8 cellular contexts compared by ENCODE assay signal in genomic region chr16:4846503-4846900, GRCh38. TPM values are rescaled to one million over a fixed set of nuclear protein-coding genes. Genes with fewer than 3 reads are reported as not detected.
DNase-seq lines count a peak whose midpoint lies in the region; ATAC-seq and TF ChIP-seq lines count a peak whose summit lies in the region.

No MANE protein-coding gene starts in this region.

- H3K4me1 Mint-ChIP-seq in nephron: peaks cover 45% of the 10 kb centered on the region

- peaks cover 4% of the 10 kb centered on the region for H3K4me1 ChIP-seq in urinary bladder (ENCODE audit: insufficient read depth)

- H3K4me3 Mint-ChIP-seq in nephron: peak overlapping the region; percentile 92 to 94 (median 92)

- H3K36me3 ChIP-seq in urinary bladder (ENCODE audit: insufficient read depth): no peaks in the 10 kb centered on the region

- peaks cover 33% of the 10 kb centered on the region for H3K36me3 Mint-ChIP-seq in nephron (ENCODE audit: low read depth)

- TF ChIP-seq CTCF in fibroblast of the aortic adventitia (IDR thresholded peaks at IDR 0.05; ENCODE audit: insufficient read depth, low read length) (no peak), nephron (IDR thresholded peaks at IDR 0.05; ENCODE audit: unreplicated experiment in 3 of 3) (no peak)

- under 1% methylated on average over 27 of the region's 27 CpGs for WGBS in urinary bladder

- ATAC-seq in GM21529 (IDR thresholded peaks at IDR 0.05; ENCODE audit: unreplicated experiment): peak; percentile 25

- no peaks in the 10 kb centered on the region for H3K9me3 Mint-ChIP-seq in nephron

- H3K27me3 Mint-ChIP-seq in nephron (ENCODE audit: low read depth): no peaks in the 10 kb centered on the region

- peak overlapping the region; percentile 87 for H3K4me3 ChIP-seq in Jurkat, Clone E6-1 (ENCODE audit: low read length)
- peak overlapping the region; percentile 83 for H3K4me3 ChIP-seq in fibroblast of the aortic adventitia (ENCODE audit: low read depth, low read length)
- peak overlapping the region; percentile 96 for H3K4me3 ChIP-seq in urinary bladder (ENCODE audit: low read depth, low read length)

- DNase-seq in ELR (ENCODE audit: low read depth) (peak; percentile 64), fibroblast of the aortic adventitia (ENCODE audit: low read depth) (peak; percentile 51), NCI-H2171 (lab: John Stamatoyannopoulos, UW) (no peak)
- DNase-seq in Jurkat, Clone E6-1 (ENCODE audit: low read depth, low spot score): no peak
- peak; percentile 45 for DNase-seq in activated T-cell treated with anti-CD3 and anti-CD28 coated beads, Interleukin-2, amount 50 U/mL, for 48 hours

- H3K27ac Mint-ChIP-seq in nephron: peak overlapping the region; percentile 21 to 88 (median 82)

- peak overlapping the region; percentile 93 for H3K27ac ChIP-seq in urinary bladder (ENCODE audit: low read depth)

RNA-seq across cellular contexts. Expression of gene GLYR1, which starts 0.6 kb away (rescaled TPM):
- polyA plus RNA-seq in Jurkat, Clone E6-1 (2012; ENCODE audit: insufficient read depth, insufficient read length): 60.2 TPM
- 42.4 and 55.0 TPM in 2 replicates for total RNA-seq in fibroblast of the aortic adventitia (ENCODE audit: low replicate concordance)
- 44.4 TPM for total RNA-seq in urinary bladder
- 60.3 TPM for polyA plus RNA-seq in urinary bladder

RNA-seq across cellular contexts. Expression of gene UBN1, which starts 0.8 kb away (rescaled TPM):
- polyA plus RNA-seq in Jurkat, Clone E6-1 (2012; ENCODE audit: insufficient read depth, insufficient read length): 22.1 TPM
- 37.7 and 47.8 TPM in 2 replicates for total RNA-seq in fibroblast of the aortic adventitia (ENCODE audit: low replicate concordance)
- 14.1 TPM for total RNA-seq in urinary bladder
- 17.5 TPM for polyA plus RNA-seq in urinary bladder

RNA-seq across cellular contexts. Expression of gene ROGDI, which starts 44.1 kb away (rescaled TPM):
- 20.1 TPM for polyA plus RNA-seq in Jurkat, Clone E6-1 (2012; ENCODE audit: insufficient read depth, insufficient read length)
- total RNA-seq in fibroblast of the aortic adventitia (ENCODE audit: low replicate concordance): 9.1 and 14.4 TPM in 2 replicates
- total RNA-seq in urinary bladder: 8.5 TPM
- 45.1 TPM for polyA plus RNA-seq in urinary bladder

RNA-seq across cellular contexts. Expression of gene SMIM22, which starts 51.3 kb away (rescaled TPM):
- not detected for polyA plus RNA-seq in Jurkat, Clone E6-1 (2012; ENCODE audit: insufficient read depth, insufficient read length)
- total RNA-seq in fibroblast of the aortic adventitia (ENCODE audit: low replicate concordance) (not detected in 2 replicates), urinary bladder (13.4 TPM)
- 52.2 TPM for polyA plus RNA-seq in urinary bladder

RNA-seq across cellular contexts. Expression of gene SEPTIN12, which starts 58.4 kb away (rescaled TPM):
- not detected for polyA plus RNA-seq in Jurkat, Clone E6-1 (2012; ENCODE audit: insufficient read depth, insufficient read length)
- total RNA-seq in fibroblast of the aortic adventitia (ENCODE audit: low replicate concordance) (not detected in 2 replicates), urinary bladder (not detected)
- not detected for polyA plus RNA-seq in urinary bladder

Comparison
In these comparisons a context has a peak if more than half of its experiments do, and no peak if none do; other contexts are left out.
1. DNase-seq: peak in ELR (single experiment), activated T-cell treated with anti-CD3 and anti-CD28 coated beads, Interleukin-2, amount 50 U/mL, for 48 hours (2 of 2) and fibroblast of the aortic adventitia (single experiment); none in Jurkat, Clone E6-1 (single experiment) and NCI-H2171 (single experiment).
2. Peak in every context shown above with its lines, with median percentiles within 50 percentile points of each other: H3K4me3 ChIP-seq.